8 cellular contexts compared by ENCODE assay signal in the genomic region with DNA sequence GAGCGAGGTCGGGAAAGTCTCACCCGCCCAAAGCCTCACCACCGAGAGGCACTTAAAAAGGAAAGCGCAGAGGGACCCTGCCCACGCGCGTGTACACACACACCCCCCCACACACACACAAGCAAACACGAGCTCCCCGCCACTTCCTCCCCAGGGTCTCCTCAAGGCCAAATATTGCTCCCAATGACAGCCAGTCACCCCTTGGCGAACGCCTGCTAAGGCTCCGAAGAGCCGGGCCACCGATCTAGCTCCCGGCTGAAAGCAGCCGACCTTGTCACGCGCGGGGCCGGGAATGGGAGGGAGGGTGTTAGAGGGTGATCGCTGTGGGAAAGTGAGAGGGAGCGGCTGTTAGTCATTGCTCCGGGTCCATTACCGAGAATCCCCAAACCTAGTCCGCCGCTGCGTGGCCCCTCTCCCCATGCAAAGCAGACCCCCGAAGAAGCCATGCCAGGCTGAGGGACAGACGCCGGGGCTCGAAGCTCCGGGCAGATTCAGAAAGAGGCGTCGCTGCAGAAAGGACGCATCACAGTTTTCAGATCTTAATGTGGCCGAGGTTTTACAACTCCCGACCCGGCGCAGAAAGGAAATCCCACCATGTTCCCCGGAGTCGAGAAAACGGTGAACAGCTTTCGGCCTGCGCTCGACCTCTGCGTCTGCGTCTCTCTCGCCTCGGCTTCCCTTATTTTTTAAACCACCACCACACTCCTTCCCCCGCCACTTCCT. TPM values are rescaled to one million over a fixed set of nuclear protein-coding genes. Genes with fewer than 3 reads are reported as not detected.
DNase-seq lines count a peak whose midpoint lies in the region; ATAC-seq and TF ChIP-seq lines count a peak whose summit lies in the region.

No MANE protein-coding gene starts in this region.

- no peaks in the 10 kb centered on the region for H3K27me3 Mint-ChIP-seq in MCF 10A (ENCODE audit: insufficient read depth, unreplicated experiment)

- H3K4me3 Mint-ChIP-seq in MCF 10A (ENCODE audit: unreplicated experiment): peak overlapping the region; percentile 81

- H3K9ac ChIP-seq in ES-I3 (ENCODE audit: low read depth, low read length): peak overlapping the region; percentile 58

- no peaks in the 10 kb centered on the region for H3K9me3 ChIP-seq in ES-I3 (ENCODE audit: control insufficient read depth, insufficient read depth, low read length)

- POLR2A ChIA-PET in MCF 10A (lab: Yijun Ruan, JAX): interaction anchor here (0.6 to 2.6 kb wide), 27 partner anchors 10 to 497 kb away, joined by 3 to 15 read pairs (median 3); no protein-coding TSS in a partner anchor

- H3K4me3 ChIP-seq in kidney epithelial cell (ENCODE audit: low read depth, low read length): peak overlapping the region; percentile 54

- peak; percentile 69 for DNase-seq in M059J (ENCODE audit: low read depth)
- peak; percentile 49 for DNase-seq in MCF 10A (ENCODE audit: unreplicated experiment)
- DNase-seq in kidney epithelial cell (ENCODE audit: low read depth): no peak
- peak; percentile 8 for DNase-seq in stimulated activated naive CD8-positive, alpha-beta T cell treated with anti-CD3 and anti-CD28 coated beads, Interleukin-15, Interleukin-2, amounts not matched to agents 100 U/mL and 50 U/mL, for 24 hours
- no peak for DNase-seq in HuH-7 (ENCODE audit: low spot score)
- no peak for DNase-seq in germinal center (ENCODE audit: low spot score)

- H3K36me3 Mint-ChIP-seq in MCF 10A (ENCODE audit: insufficient read depth, unreplicated experiment): peaks cover 2% of the 10 kb centered on the region

- H3K27ac Mint-ChIP-seq in MCF 10A (ENCODE audit: low read depth, unreplicated experiment): no peak overlapping the region

- peaks cover 11% of the 10 kb centered on the region; the same call in 1 of the 2 replicates for H3K4me1 ChIP-seq in ES-I3 (ENCODE audit: insufficient read depth, low read length)

- H3K4me1 Mint-ChIP-seq in MCF 10A (ENCODE audit: insufficient read depth, unreplicated experiment): peaks cover 8% of the 10 kb centered on the region

- intact Hi-C loops in MCF 10A (cut with micrococcal nuclease): loop anchor here (1.0 to 10.0 kb wide), 2 partner anchors 221 to 415 kb away; no protein-coding TSS in a partner anchor

- H3K9me3 Mint-ChIP-seq in MCF 10A (ENCODE audit: unreplicated experiment): no peaks in the 10 kb centered on the region

- TF ChIP-seq CTCF in MCF 10A (IDR thresholded peaks at IDR 0.05; ENCODE audit: unreplicated experiment): no peak
- no peak for TF ChIP-seq CTCF in kidney epithelial cell (IDR thresholded peaks at IDR 0.05; ENCODE audit: insufficient read depth, low read length, poor library complexity, severe bottlenecking)

- 0 out of 2 replicates have a peak, but pooled peaks cover 2% of the 10 kb centered on the region for H3K36me3 ChIP-seq in ES-I3 (ENCODE audit: insufficient read depth, low read length)
- peaks cover 2% of the 10 kb centered on the region for H3K36me3 ChIP-seq in kidney epithelial cell (ENCODE audit: control insufficient read depth, insufficient read depth, low read length)

- no peak for ATAC-seq in stimulated activated naive CD8-positive, alpha-beta T cell treated with anti-CD3 and anti-CD28 coated beads, Interleukin-15, Interleukin-2, amounts not matched to agents 100 U/mL and 50 U/mL, for 24 hours
- ATAC-seq in HG03469 (IDR thresholded peaks at IDR 0.05; ENCODE audit: unreplicated experiment): no peak

- CTCF ChIA-PET in MCF 10A (lab: Yijun Ruan, JAX): interaction anchor here (0.7 to 1.5 kb wide), 7 partner anchors 118 to 523 kb away, joined by 3 to 4 read pairs (median 4); no protein-coding TSS in a partner anchor

- BruUV-seq in MCF 10A (replicated peaks; lab: Mats Ljungman, UMichigan): no TSS peak

- H3K27me3 ChIP-seq in kidney epithelial cell (ENCODE audit: control insufficient read depth, insufficient read depth, low read length): peaks cover 9% of the 10 kb centered on the region

RNA-seq across cellular contexts. Expression of gene BMP4, which starts 2.6 kb away (rescaled TPM):
- 45.1 and 71.5 TPM in 2 replicates for total RNA-seq in M059J (2014; rRNA removed; shearing (Covaris generic))
- total RNA-seq in MCF 10A (2022) (0.28 and 0.54 TPM in 2 replicates), kidney epithelial cell (2.7 and 3.1 TPM in 2 replicates)

Comparison
In these comparisons a context has a peak if more than half of its experiments do, and no peak if none do; other contexts are left out.
1. DNase-seq: peak in M059J (single experiment), MCF 10A (single experiment) and stimulated activated naive CD8-positive, alpha-beta T cell treated with anti-CD3 and anti-CD28 coated beads, Interleukin-15, Interleukin-2, amounts not matched to agents 100 U/mL and 50 U/mL, for 24 hours (single experiment); none in kidney epithelial cell (single experiment), HuH-7 (single experiment) and germinal center (single experiment).
2. RNA of gene BMP4, which starts 2.6 kb away (total RNA-seq): 45.1 to 71.5 TPM in M059J; 2.7 to 3.1 TPM in kidney epithelial cell and 0.28 to 0.54 TPM in MCF 10A; every median in the first group is over 10 times any median in the second.